1 cellular context compared by ENCODE assay signal in the genomic region with DNA sequence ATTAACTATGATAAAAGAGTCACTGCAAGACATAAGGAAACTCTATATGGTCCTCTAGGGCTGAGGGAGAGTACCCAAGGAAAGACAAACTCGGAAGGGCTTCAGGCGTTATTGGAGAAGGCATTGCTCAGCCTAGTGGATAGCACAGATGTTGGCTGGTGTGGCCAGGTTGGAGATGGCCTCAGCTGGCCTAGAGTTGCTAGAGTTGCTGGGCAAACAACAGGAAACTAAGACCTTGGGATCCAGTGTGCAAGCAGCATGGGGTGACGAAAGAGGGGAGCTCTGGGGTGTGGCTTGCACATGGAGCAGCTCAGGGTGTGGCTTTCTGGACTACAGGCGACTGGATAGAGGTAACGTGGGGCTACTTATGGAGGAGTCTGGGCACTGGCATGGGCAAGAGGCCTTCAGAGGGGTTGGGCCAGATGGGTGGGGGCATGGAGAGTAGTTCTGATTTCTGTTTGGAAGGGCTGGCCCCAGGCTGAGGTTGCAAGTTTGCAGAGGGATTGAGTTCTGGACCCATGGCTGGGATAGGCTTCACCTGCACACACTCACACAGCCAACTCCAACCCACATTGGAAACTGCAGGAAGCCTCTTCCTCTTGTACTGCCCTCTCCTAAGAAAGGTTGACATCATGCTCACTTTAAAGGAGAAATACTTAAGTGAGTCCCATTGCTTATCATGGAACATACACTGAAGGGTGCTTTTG.
TF ChIP-seq lines count a peak whose summit lies in the region.

No MANE protein-coding gene starts in this region.

TF ChIP-seq in HepG2, 621 proteins besides CTCF, POLR2A, EP300 and RAD21 (continued from another document and continues in another):
- TF ChIP-seq ZNF841 (CRISPR knock-in tag; IDR thresholded peaks at IDR 0.05; ENCODE audit: borderline replicate concordance) (peak; percentile 80; the same call in 1 of the 2 replicates), ZNF737 (CRISPR knock-in tag; IDR thresholded peaks at IDR 0.05; ENCODE audit: borderline replicate concordance) (peak; percentile 44; the same call in 1 of the 2 replicates), ZNF775 (CRISPR knock-in tag; IDR thresholded peaks at IDR 0.05; ENCODE audit: borderline replicate concordance) (peak; percentile 10; the same call in 1 of the 2 replicates), SALL1 (CRISPR knock-in tag; IDR thresholded peaks at IDR 0.05) (peak; percentile 20; the same call in 1 of the 2 replicates), ZFAT (CRISPR knock-in tag; conservative IDR thresholded peaks at IDR 0.05) (no peak), ZNF160 (CRISPR knock-in tag; IDR thresholded peaks at IDR 0.05) (no peak; the same call in 1 of the 2 replicates), PAWR (CRISPR knock-in tag; IDR thresholded peaks at IDR 0.05; ENCODE audit: borderline replicate concordance) (no peak), SRSF4 (IDR thresholded peaks at IDR 0.05; ENCODE audit: low read depth, low read length, poor library complexity, severe bottlenecking) (peak; percentile 96), ZNF136 (CRISPR knock-in tag; IDR thresholded peaks at IDR 0.05; ENCODE audit: low read depth) (no peak), MAFG (CRISPR knock-in tag; IDR thresholded peaks at IDR 0.05) (no peak), NFKB2 (CRISPR knock-in tag; IDR thresholded peaks at IDR 0.05; ENCODE audit: borderline replicate concordance) (no peak; the same call in 1 of the 2 replicates), EHMT2 (IDR thresholded peaks at IDR 0.05; ENCODE audit: borderline replicate concordance, low read depth, low read length) (no peak), NCOA2 (CRISPR knock-in tag; IDR thresholded peaks at IDR 0.05) (no peak), SCMH1 (CRISPR knock-in tag; IDR thresholded peaks at IDR 0.05; ENCODE audit: borderline replicate concordance) (no peak), ZNF549 (CRISPR knock-in tag; IDR thresholded peaks at IDR 0.05) (no peak), BRCA1 (CRISPR knock-in tag; IDR thresholded peaks at IDR 0.05) (no peak), ZMAT3 (CRISPR knock-in tag; conservative IDR thresholded peaks at IDR 0.05) (no peak), CHCHD3 (CRISPR knock-in tag; IDR thresholded peaks at IDR 0.05) (no peak), ZNF343 (CRISPR knock-in tag; IDR thresholded peaks at IDR 0.05) (no peak), NAIF1 (CRISPR knock-in tag; IDR thresholded peaks at IDR 0.05; ENCODE audit: borderline replicate concordance) (no peak), AKAP8 (CRISPR knock-in tag; IDR thresholded peaks at IDR 0.05) (peak; percentile 91), SP1 (IDR thresholded peaks at IDR 0.05) (no peak), SP1 (CRISPR knock-in tag; IDR thresholded peaks at IDR 0.05) (0 out of 2 replicates have a peak, but pooled peaks have one; percentile 21), CEBPB (IDR thresholded peaks at IDR 0.05; ENCODE audit: borderline replicate concordance, low read depth, low read length) (peak; percentile 58; the same call in 1 of the 2 replicates), KLF11 (CRISPR knock-in tag; IDR thresholded peaks at IDR 0.05) (no peak), ZNF446 (CRISPR knock-in tag; IDR thresholded peaks at IDR 0.05) (peak; percentile 94; the same call in 1 of the 2 replicates)
- TF ChIP-seq, protein P1, sequence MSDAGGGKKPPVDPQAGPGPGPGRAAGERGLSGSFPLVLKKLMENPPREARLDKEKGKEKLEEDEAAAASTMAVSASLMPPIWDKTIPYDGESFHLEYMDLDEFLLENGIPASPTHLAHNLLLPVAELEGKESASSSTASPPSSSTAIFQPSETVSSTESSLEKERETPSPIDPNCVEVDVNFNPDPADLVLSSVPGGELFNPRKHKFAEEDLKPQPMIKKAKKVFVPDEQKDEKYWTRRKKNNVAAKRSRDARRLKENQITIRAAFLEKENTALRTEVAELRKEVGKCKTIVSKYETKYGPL (CRISPR knock-in tag; IDR thresholded peaks at IDR 0.05): no peak
- TF ChIP-seq, protein P2, sequence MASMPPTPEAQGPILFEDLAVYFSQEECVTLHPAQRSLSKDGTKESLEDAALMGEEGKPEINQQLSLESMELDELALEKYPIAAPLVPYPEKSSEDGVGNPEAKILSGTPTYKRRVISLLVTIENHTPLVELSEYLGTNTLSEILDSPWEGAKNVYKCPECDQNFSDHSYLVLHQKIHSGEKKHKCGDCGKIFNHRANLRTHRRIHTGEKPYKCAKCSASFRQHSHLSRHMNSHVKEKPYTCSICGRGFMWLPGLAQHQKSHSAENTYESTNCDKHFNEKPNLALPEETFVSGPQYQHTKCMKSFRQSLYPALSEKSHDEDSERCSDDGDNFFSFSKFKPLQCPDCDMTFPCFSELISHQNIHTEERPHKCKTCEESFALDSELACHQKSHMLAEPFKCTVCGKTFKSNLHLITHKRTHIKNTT (CRISPR knock-in tag; IDR thresholded peaks at IDR 0.05): no peak
- TF ChIP-seq, protein P3, sequence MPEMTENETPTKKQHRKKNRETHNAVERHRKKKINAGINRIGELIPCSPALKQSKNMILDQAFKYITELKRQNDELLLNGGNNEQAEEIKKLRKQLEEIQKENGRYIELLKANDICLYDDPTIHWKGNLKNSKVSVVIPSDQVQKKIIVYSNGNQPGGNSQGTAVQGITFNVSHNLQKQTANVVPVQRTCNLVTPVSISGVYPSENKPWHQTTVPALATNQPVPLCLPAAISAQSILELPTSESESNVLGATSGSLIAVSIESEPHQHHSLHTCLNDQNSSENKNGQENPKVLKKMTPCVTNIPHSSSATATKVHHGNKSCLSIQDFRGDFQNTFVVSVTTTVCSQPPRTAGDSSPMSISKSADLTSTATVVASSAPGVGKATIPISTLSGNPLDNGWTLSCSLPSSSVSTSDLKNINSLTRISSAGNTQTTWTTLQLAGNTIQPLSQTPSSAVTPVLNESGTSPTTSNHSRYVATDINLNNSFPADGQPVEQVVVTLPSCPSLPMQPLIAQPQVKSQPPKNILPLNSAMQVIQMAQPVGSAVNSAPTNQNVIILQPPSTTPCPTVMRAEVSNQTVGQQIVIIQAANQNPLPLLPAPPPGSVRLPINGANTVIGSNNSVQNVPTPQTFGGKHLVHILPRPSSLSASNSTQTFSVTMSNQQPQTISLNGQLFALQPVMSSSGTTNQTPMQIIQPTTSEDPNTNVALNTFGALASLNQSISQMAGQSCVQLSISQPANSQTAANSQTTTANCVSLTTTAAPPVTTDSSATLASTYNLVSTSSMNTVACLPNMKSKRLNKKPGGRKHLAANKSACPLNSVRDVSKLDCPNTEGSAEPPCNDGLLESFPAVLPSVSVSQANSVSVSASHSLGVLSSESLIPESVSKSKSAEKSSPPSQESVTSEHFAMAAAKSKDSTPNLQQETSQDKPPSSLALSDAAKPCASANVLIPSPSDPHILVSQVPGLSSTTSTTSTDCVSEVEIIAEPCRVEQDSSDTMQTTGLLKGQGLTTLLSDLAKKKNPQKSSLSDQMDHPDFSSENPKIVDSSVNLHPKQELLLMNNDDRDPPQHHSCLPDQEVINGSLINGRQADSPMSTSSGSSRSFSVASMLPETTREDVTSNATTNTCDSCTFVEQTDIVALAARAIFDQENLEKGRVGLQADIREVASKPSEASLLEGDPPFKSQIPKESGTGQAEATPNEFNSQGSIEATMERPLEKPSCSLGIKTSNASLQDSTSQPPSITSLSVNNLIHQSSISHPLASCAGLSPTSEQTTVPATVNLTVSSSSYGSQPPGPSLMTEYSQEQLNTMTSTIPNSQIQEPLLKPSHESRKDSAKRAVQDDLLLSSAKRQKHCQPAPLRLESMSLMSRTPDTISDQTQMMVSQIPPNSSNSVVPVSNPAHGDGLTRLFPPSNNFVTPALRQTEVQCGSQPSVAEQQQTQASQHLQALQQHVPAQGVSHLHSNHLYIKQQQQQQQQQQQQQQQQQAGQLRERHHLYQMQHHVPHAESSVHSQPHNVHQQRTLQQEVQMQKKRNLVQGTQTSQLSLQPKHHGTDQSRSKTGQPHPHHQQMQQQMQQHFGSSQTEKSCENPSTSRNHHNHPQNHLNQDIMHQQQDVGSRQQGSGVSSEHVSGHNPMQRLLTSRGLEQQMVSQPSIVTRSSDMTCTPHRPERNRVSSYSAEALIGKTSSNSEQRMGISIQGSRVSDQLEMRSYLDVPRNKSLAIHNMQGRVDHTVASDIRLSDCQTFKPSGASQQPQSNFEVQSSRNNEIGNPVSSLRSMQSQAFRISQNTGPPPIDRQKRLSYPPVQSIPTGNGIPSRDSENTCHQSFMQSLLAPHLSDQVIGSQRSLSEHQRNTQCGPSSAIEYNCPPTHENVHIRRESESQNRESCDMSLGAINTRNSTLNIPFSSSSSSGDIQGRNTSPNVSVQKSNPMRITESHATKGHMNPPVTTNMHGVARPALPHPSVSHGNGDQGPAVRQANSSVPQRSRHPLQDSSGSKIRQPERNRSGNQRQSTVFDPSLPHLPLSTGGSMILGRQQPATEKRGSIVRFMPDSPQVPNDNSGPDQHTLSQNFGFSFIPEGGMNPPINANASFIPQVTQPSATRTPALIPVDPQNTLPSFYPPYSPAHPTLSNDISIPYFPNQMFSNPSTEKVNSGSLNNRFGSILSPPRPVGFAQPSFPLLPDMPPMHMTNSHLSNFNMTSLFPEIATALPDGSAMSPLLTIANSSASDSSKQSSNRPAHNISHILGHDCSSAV (CRISPR knock-in tag; IDR thresholded peaks at IDR 0.05; ENCODE audit: borderline replicate concordance): no peak
- TF ChIP-seq, protein P4, sequence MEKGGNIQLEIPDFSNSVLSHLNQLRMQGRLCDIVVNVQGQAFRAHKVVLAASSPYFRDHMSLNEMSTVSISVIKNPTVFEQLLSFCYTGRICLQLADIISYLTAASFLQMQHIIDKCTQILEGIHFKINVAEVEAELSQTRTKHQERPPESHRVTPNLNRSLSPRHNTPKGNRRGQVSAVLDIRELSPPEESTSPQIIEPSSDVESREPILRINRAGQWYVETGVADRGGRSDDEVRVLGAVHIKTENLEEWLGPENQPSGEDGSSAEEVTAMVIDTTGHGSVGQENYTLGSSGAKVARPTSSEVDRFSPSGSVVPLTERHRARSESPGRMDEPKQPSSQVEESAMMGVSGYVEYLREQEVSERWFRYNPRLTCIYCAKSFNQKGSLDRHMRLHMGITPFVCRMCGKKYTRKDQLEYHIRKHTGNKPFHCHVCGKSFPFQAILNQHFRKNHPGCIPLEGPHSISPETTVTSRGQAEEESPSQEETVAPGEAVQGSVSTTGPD (CRISPR knock-in tag; IDR thresholded peaks at IDR 0.05): no peak
- TF ChIP-seq, protein P5, sequence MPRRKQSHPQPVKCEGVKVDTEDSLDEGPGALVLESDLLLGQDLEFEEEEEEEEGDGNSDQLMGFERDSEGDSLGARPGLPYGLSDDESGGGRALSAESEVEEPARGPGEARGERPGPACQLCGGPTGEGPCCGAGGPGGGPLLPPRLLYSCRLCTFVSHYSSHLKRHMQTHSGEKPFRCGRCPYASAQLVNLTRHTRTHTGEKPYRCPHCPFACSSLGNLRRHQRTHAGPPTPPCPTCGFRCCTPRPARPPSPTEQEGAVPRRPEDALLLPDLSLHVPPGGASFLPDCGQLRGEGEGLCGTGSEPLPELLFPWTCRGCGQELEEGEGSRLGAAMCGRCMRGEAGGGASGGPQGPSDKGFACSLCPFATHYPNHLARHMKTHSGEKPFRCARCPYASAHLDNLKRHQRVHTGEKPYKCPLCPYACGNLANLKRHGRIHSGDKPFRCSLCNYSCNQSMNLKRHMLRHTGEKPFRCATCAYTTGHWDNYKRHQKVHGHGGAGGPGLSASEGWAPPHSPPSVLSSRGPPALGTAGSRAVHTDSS (CRISPR knock-in tag; conservative IDR thresholded peaks at IDR 0.05): no peak
- TF ChIP-seq, protein P6, sequence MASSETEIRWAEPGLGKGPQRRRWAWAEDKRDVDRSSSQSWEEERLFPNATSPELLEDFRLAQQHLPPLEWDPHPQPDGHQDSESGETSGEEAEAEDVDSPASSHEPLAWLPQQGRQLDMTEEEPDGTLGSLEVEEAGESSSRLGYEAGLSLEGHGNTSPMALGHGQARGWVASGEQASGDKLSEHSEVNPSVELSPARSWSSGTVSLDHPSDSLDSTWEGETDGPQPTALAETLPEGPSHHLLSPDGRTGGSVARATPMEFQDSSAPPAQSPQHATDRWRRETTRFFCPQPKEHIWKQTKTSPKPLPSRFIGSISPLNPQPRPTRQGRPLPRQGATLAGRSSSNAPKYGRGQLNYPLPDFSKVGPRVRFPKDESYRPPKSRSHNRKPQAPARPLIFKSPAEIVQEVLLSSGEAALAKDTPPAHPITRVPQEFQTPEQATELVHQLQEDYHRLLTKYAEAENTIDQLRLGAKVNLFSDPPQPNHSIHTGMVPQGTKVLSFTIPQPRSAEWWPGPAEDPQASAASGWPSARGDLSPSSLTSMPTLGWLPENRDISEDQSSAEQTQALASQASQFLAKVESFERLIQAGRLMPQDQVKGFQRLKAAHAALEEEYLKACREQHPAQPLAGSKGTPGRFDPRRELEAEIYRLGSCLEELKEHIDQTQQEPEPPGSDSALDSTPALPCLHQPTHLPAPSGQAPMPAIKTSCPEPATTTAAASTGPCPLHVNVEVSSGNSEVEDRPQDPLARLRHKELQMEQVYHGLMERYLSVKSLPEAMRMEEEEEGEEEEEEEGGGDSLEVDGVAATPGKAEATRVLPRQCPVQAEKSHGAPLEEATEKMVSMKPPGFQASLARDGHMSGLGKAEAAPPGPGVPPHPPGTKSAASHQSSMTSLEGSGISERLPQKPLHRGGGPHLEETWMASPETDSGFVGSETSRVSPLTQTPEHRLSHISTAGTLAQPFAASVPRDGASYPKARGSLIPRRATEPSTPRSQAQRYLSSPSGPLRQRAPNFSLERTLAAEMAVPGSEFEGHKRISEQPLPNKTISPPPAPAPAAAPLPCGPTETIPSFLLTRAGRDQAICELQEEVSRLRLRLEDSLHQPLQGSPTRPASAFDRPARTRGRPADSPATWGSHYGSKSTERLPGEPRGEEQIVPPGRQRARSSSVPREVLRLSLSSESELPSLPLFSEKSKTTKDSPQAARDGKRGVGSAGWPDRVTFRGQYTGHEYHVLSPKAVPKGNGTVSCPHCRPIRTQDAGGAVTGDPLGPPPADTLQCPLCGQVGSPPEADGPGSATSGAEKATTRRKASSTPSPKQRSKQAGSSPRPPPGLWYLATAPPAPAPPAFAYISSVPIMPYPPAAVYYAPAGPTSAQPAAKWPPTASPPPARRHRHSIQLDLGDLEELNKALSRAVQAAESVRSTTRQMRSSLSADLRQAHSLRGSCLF (CRISPR knock-in tag; IDR thresholded peaks at IDR 0.05; ENCODE audit: borderline replicate concordance): no peak
- TF ChIP-seq, protein P7, sequence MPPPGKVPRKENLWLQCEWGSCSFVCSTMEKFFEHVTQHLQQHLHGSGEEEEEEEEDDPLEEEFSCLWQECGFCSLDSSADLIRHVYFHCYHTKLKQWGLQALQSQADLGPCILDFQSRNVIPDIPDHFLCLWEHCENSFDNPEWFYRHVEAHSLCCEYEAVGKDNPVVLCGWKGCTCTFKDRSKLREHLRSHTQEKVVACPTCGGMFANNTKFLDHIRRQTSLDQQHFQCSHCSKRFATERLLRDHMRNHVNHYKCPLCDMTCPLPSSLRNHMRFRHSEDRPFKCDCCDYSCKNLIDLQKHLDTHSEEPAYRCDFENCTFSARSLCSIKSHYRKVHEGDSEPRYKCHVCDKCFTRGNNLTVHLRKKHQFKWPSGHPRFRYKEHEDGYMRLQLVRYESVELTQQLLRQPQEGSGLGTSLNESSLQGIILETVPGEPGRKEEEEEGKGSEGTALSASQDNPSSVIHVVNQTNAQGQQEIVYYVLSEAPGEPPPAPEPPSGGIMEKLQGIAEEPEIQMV (CRISPR knock-in tag; IDR thresholded peaks at IDR 0.05; ENCODE audit: low read depth): no peak; the same call in 1 of the 2 replicates
- TF ChIP-seq, protein P8, sequence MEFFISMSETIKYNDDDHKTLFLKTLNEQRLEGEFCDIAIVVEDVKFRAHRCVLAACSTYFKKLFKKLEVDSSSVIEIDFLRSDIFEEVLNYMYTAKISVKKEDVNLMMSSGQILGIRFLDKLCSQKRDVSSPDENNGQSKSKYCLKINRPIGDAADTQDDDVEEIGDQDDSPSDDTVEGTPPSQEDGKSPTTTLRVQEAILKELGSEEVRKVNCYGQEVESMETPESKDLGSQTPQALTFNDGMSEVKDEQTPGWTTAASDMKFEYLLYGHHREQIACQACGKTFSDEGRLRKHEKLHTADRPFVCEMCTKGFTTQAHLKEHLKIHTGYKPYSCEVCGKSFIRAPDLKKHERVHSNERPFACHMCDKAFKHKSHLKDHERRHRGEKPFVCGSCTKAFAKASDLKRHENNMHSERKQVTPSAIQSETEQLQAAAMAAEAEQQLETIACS (CRISPR knock-in tag; IDR thresholded peaks at IDR 0.05): no peak
